17 cellular contexts compared by ENCODE assay signal in the genomic region with DNA sequence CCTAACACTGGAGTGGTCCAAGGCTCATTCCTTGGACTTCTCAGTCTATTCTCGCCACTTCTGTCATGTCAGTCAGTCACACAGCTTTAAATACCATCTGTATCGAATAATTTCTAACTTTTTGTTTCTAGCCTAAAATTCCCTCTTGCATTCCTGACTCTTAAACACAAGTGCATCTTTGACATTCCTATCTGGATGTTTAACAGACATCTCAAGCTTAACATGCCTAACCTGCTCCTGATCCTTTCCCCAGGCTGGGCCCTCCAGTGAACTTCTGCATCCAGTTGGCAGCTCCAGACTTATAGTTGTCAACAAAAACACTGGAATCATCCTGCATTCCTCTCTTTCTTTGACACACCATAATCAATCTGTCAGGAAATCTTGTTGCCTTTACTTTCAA. TPM values are rescaled to one million over a fixed set of nuclear protein-coding genes. Genes with fewer than 3 reads are reported as not detected.
DNase-seq lines count a peak whose midpoint lies in the region; ATAC-seq lines count a peak whose summit lies in the region.
"Had no signal": no experiment of that assay in that cellular context is flagged by ENCODE, and none has a peak within 500 bp of the region (broad histone marks: within the 10 kb centered on the region; RNA-seq: fewer than 3 reads in every experiment).

No MANE protein-coding gene starts in this region.

- H3K9me3 ChIP-seq in SJSA1 (replicated peaks) = no peaks in the 10 kb centered on the region
- no peaks in the 10 kb centered on the region for H3K9me3 ChIP-seq in mesodermal cell (ENCODE audit: control insufficient read depth, low read length)
- H3K9me3 ChIP-seq: A549, BE2C had no signal

- peak overlapping the region; percentile 87 for H3K27ac ChIP-seq in SJSA1
- H3K27ac ChIP-seq in mesodermal cell (ENCODE audit: low read depth, low read length, severe bottlenecking) = peak overlapping the region; percentile 43
- H3K27ac ChIP-seq: A549, C4-2B had no signal

- no peaks in the 10 kb centered on the region for H3K27me3 ChIP-seq in SJSA1 (replicated peaks)

- DNase-seq in SJSA1 (ENCODE audit: low read depth in 1 of 2, low spot score in 2 of 2) (peak; percentile 49 to 67), astrocyte of the hippocampus (ENCODE audit: low read depth, low spot score) (peak; percentile 50), COLO668 (lab: John Stamatoyannopoulos, UW; ENCODE audit: unreplicated experiment) (no peak)
- DNase-seq in activated CD4-positive, CD25-positive, alpha-beta regulatory T cell (lab: John Stamatoyannopoulos, UW) = no peak
- DNase-seq: BE2C; CD4-positive, alpha-beta memory T cell; COR-L47; DMS153; DMS79 treated with DMSO at 0.1 percent for 48 hours; GDM1; H7; IMR-90 had no signal

- H3K4me1 ChIP-seq in SJSA1 (replicated peaks) (peaks cover 37% of the 10 kb centered on the region), mesodermal cell (ENCODE audit: control insufficient read depth, insufficient read depth, low read length, poor library complexity, severe bottlenecking) (peaks cover 2% of the 10 kb centered on the region)
- H3K4me1 ChIP-seq: BE2C had no signal

- no peaks in the 10 kb centered on the region for H3K36me3 ChIP-seq in SJSA1
- H3K36me3 ChIP-seq in mesodermal cell (ENCODE audit: control insufficient read depth, insufficient read depth, low read length) = no peaks in the 10 kb centered on the region
- H3K36me3 ChIP-seq: BE2C had no signal

- no peak for ATAC-seq in GM18867 (IDR thresholded peaks at IDR 0.05; ENCODE audit: unreplicated experiment)
- ATAC-seq: A549, GM23338 had no signal

- 90 to 95% methylated on average over 2 of the region's 2 CpGs for WGBS in mesodermal cell (ENCODE audit: insufficient coverage in 2 of 2), 2 experiments

- H3K4me3 ChIP-seq in SJSA1 (no peak overlapping the region), mesodermal cell (ENCODE audit: extremely low read depth, insufficient read depth, low read length, poor library complexity, severe bottlenecking) (no peak overlapping the region)
- H3K4me3 ChIP-seq: A549, GM23338 had no signal

RNA-seq across cellular contexts. Expression of a gene that starts 4.5 kb away (rescaled TPM):
- 15.0 and 16.1 TPM in 2 replicates for total RNA-seq in SJSA1 (2014; rRNA removed; shearing (Covaris generic))
- 3.1 TPM for polyA plus RNA-seq in mesodermal cell (2013, experiment 1 of 2)
- 2.4 TPM for polyA plus RNA-seq in mesodermal cell (2013, experiment 2 of 2)
- total RNA-seq: CD4-positive, alpha-beta memory T cell; IMR-90 had no signal
- polyA plus RNA-seq: IMR-90 had no signal

Comparison
In these comparisons a context has a peak if more than half of its experiments do, and no peak if none do; other contexts are left out.
1. DNase-seq: peak in SJSA1 (2 of 2) and astrocyte of the hippocampus (single experiment); none in activated CD4-positive, CD25-positive, alpha-beta regulatory T cell (0 of 4) and COLO668 (single experiment).